8 cellular contexts compared by ENCODE assay signal in genomic region chr11:64675417-64676252, GRCh38. TPM values are rescaled to one million over a fixed set of nuclear protein-coding genes. Genes with fewer than 3 reads are reported as not detected.
DNase-seq lines count a peak whose midpoint lies in the region; ATAC-seq and TF ChIP-seq lines count a peak whose summit lies in the region.

No MANE protein-coding gene starts in this region.

- H3K9me3 Mint-ChIP-seq in natural killer cell = no peaks in the 10 kb centered on the region

- H3K27me3 Mint-ChIP-seq in natural killer cell (ENCODE audit: low read depth in 2 of 2) = peaks cover 35 to 41% of the 10 kb centered on the region in 2 donors

- H3K27ac ChIP-seq in coronary artery = peak overlapping the region; percentile 34 to 84

- no peaks in the 10 kb centered on the region for H3K36me3 Mint-ChIP-seq in natural killer cell

- peaks cover 6 to 8% of the 10 kb centered on the region in 2 donors for H3K4me1 Mint-ChIP-seq in natural killer cell

- intact Hi-C loops in natural killer cell (cut with micrococcal nuclease) = no loop called here

- no peak for TF ChIP-seq CTCF in coronary artery (IDR thresholded peaks at IDR 0.05)
- no peak for TF ChIP-seq CTCF in natural killer cell (IDR thresholded peaks at IDR 0.05)

- H3K27ac Mint-ChIP-seq in natural killer cell = no peak overlapping the region

- DNase-seq in COLO829 (ENCODE audit: low spot score) (peak; percentile 92), NCI-H1694 treated with DMSO at 0.1 percent for 48 hours (lab: John Stamatoyannopoulos, UW) (peak; percentile 66), coronary artery (ENCODE audit: low spot score) (peak; percentile 95), natural killer cell (no peak), NCI-H1105 treated with DMSO at 0.1 percent for 48 hours (lab: John Stamatoyannopoulos, UW) (no peak)
- DNase-seq in activated effector memory CD4-positive, alpha-beta T cell treated with Interleukin-2 at 50 U/mL for 16 hours = no peak
- DNase-seq in stimulated activated CD4-positive, alpha-beta T cell treated with anti-CD3 and anti-CD28 coated beads, Interleukin-15, amount 100 ng/mL, for 24 hours = no peak
- no peak for DNase-seq in stimulated activated CD4-positive, alpha-beta T cell treated with anti-CD3 and anti-CD28 coated beads, Interleukin-4, amount 100 ng/mL, for 24 hours

- ATAC-seq in natural killer cell = peak; percentile 44 to 54 (median 44)

- H3K4me3 ChIP-seq in coronary artery = no peak overlapping the region

- H3K4me3 Mint-ChIP-seq in natural killer cell = no peak overlapping the region

RNA-seq across cellular contexts. Expression of gene NRXN2, which starts 47.4 kb away (rescaled TPM):
- total RNA-seq in natural killer cell = 1 to 10 TPM; 2.9 to 9.6 (median 7.7) TPM

Comparison
In these comparisons a context has a peak if more than half of its experiments do, and no peak if none do; other contexts are left out.
1. DNase-seq: peak in COLO829 (single experiment), NCI-H1694 treated with DMSO at 0.1 percent for 48 hours (single experiment) and coronary artery (single experiment); none in natural killer cell (single experiment), activated effector memory CD4-positive, alpha-beta T cell treated with Interleukin-2 at 50 U/mL for 16 hours (single experiment), stimulated activated CD4-positive, alpha-beta T cell treated with anti-CD3 and anti-CD28 coated beads, Interleukin-15, amount 100 ng/mL, for 24 hours (single experiment), stimulated activated CD4-positive, alpha-beta T cell treated with anti-CD3 and anti-CD28 coated beads, Interleukin-4, amount 100 ng/mL, for 24 hours (single experiment) and NCI-H1105 treated with DMSO at 0.1 percent for 48 hours (single experiment).